In the genomic region with DNA sequence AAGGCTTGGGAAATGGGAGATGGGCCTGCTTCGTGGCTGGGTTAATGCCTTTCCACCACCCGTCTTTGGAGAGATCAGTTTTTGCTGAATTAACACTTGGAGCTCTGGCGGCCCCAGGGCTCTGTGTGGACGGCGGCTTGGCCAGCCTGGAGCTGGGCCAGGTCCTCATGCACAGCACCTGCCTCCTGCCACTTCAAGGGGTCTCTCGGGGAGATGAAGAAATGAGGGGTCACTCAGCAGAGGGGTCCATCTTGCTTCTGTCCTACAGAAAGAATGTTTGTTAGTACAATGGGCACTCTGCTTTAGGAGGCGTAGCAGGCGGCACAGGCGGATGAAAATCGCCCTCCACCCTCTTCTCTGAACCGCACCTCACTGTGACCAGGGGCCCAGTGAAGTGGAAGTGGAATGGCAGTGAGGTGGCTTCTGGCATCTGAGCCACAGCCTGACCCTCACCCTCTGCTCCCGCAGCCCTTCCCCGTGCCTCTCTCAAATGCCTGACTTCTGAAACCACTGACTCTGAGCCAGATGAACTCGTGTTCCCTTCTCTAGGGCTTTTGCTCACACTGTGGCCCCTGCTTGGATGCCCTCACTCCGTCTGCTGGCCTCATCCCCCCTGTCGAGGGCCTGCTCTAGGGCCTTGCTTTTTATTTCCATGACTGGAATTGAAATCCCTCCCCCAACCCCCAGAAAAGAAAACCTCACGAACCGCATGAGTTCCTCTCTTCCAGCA, we compare ENCODE assay signal across 23 cellular contexts. TPM values are rescaled to one million over a fixed set of nuclear protein-coding genes. Genes with fewer than 3 reads are reported as not detected.
DNase-seq lines count a peak whose midpoint lies in the region; ATAC-seq, FAIRE-seq and TF ChIP-seq lines count a peak whose summit lies in the region.
"Had no signal": no experiment of that assay in that cellular context is flagged by ENCODE, and none has a peak within 500 bp of the region (broad histone marks: within the 10 kb centered on the region; RNA-seq: fewer than 3 reads in every experiment).

No MANE protein-coding gene starts in this region.

- H3K9me3 Mint-ChIP-seq in stimulated activated memory B cell treated with anti-CD40 and anti-IgM and Interleukin-4, amounts not matched to agents 10 μg/mL and 1 μg/mL and 100 μg/mL, for 72 hours, result no peaks in the 10 kb centered on the region
- H3K9me3 Mint-ChIP-seq: activated naive CD4-positive, alpha-beta T cell treated with anti-CD3 and anti-CD28 coated beads for 36 hours had no signal

- no peak for TF ChIP-seq CTCF in bronchial epithelial cell (IDR thresholded peaks at IDR 0.05; ENCODE audit: insufficient read depth, low read length, severe bottlenecking)
- no peak for TF ChIP-seq CTCF in RWPE1 (conservative IDR thresholded peaks at IDR 0.05; ENCODE audit: low read depth)

- H3K36me3 Mint-ChIP-seq in stimulated activated memory B cell treated with anti-CD40 and anti-IgM and Interleukin-4, amounts not matched to agents 10 μg/mL and 1 μg/mL and 100 μg/mL, for 72 hours, result peaks cover 15% of the 10 kb centered on the region

- peaks cover 25% of the 10 kb centered on the region for H3K4me1 Mint-ChIP-seq in stimulated activated memory B cell treated with anti-CD40 and anti-IgM and Interleukin-4, amounts not matched to agents 10 μg/mL and 1 μg/mL and 100 μg/mL, for 72 hours
- H3K4me1 Mint-ChIP-seq: B cell had no signal

- no peak overlapping the region for H3K27ac ChIP-seq in RWPE1
- H3K27ac ChIP-seq: gastroesophageal sphincter, left ventricle myocardium inferior, ovary had no signal

- no peak overlapping the region for H3K4me3 ChIP-seq in bronchial epithelial cell (ENCODE audit: low read depth, low read length)
- H3K4me3 ChIP-seq: gastroesophageal sphincter, left ventricle myocardium inferior, ovary, testis had no signal

- ATAC-seq in stimulated activated memory B cell treated with anti-CD40 and anti-IgM and Interleukin-4, amounts not matched to agents 10 μg/mL and 1 μg/mL and 100 μg/mL, for 72 hours, result no peak
- no peak for ATAC-seq in GM18520 (IDR thresholded peaks at IDR 0.05; ENCODE audit: unreplicated experiment)
- ATAC-seq: gastroesophageal sphincter had no signal

- no peak overlapping the region for H3K4me3 Mint-ChIP-seq in stimulated activated memory B cell treated with anti-CD40 and anti-IgM and Interleukin-4, amounts not matched to agents 10 μg/mL and 1 μg/mL and 100 μg/mL, for 72 hours
- H3K4me3 Mint-ChIP-seq: activated naive CD4-positive, alpha-beta T cell treated with anti-CD3 and anti-CD28 coated beads for 36 hours; B cell had no signal

- DNase-seq in MV-4-11 (lab: John Stamatoyannopoulos, UW) (peak; percentile 18), bronchial epithelial cell (ENCODE audit: low read depth) (no peak), mesenteric fat pad (ENCODE audit: low spot score) (peak; percentile 47), D341Med (ENCODE audit: low spot score) (no peak), RWPE1 (ENCODE audit: low spot score) (no peak), NCI-H1694 (lab: John Stamatoyannopoulos, UW) (no peak)
- DNase-seq: activated CD4-positive, alpha-beta T cell treated with anti-CD3 and anti-CD28 coated beads, Interleukin-2, amount 50 U/mL, for 1 hour; activated naive CD4-positive, alpha-beta T cell treated with anti-CD3 and anti-CD28 coated beads for 36 hours; Kasumi-1; left ventricle myocardium inferior; NCI-H1436 treated with DMSO at 0.1 percent for 48 hours; ovary; stimulated activated CD4-positive, alpha-beta T cell treated with anti-CD3 and anti-CD28 coated beads, Interleukin-4, amount 100 ng/mL, for 4 hours; testis had no signal

- peak; percentile 7 for FAIRE-seq in bronchial epithelial cell (lab: Jason Lieb, UNC)
- FAIRE-seq: colon, endothelial cell of umbilical vein, GM12891, HTR-8/SVneo, TTC549 had no signal

- CTCF ChIA-PET in RWPE1 (lab: Yijun Ruan, JAX), result no interaction called here

- POLR2A ChIA-PET in RWPE1 (lab: Yijun Ruan, JAX; ENCODE audit: low non-redundant PET), result no interaction called here

- peaks cover 16% of the 10 kb centered on the region for H3K27me3 Mint-ChIP-seq in stimulated activated memory B cell treated with anti-CD40 and anti-IgM and Interleukin-4, amounts not matched to agents 10 μg/mL and 1 μg/mL and 100 μg/mL, for 72 hours

- peaks cover 3% of the 10 kb centered on the region for H3K27me3 ChIP-seq in bronchial epithelial cell (ENCODE audit: control insufficient read depth, insufficient read depth, low read length)
- H3K27me3 ChIP-seq: gastroesophageal sphincter, ovary, testis had no signal

- peak overlapping the region; percentile 34 for H3K27ac Mint-ChIP-seq in stimulated activated memory B cell treated with anti-CD40 and anti-IgM and Interleukin-4, amounts not matched to agents 10 μg/mL and 1 μg/mL and 100 μg/mL, for 72 hours
- H3K27ac Mint-ChIP-seq: activated naive CD4-positive, alpha-beta T cell treated with anti-CD3 and anti-CD28 coated beads for 36 hours; B cell had no signal

- H3K36me3 ChIP-seq in bronchial epithelial cell (ENCODE audit: control insufficient read depth, insufficient read depth, low read length), result no peaks in the 10 kb centered on the region
- H3K36me3 ChIP-seq: gastroesophageal sphincter, left ventricle myocardium inferior, ovary had no signal

RNA-seq across cellular contexts. Expression of gene CHDH, which starts 42.2 kb away (rescaled TPM):
- under 0.01 and 0.13 TPM in 2 replicates for total RNA-seq in bronchial epithelial cell
- total RNA-seq in mesenteric fat pad, result 1.4 TPM

RNA-seq across cellular contexts. Expression of gene IL17RB, which starts 42.4 kb away (rescaled TPM):
- total RNA-seq in bronchial epithelial cell, result not detected in 2 replicates
- total RNA-seq in mesenteric fat pad, result not detected
- total RNA-seq: endothelial cell of umbilical vein had no signal

Comparison
In these comparisons a context has a peak if more than half of its experiments do, and no peak if none do; other contexts are left out.
1. DNase-seq: peak in MV-4-11 (single experiment) and mesenteric fat pad (single experiment); none in bronchial epithelial cell (single experiment), D341Med (single experiment), RWPE1 (single experiment) and NCI-H1694 (single experiment).